14 cellular contexts compared by ENCODE assay signal in the genomic region with DNA sequence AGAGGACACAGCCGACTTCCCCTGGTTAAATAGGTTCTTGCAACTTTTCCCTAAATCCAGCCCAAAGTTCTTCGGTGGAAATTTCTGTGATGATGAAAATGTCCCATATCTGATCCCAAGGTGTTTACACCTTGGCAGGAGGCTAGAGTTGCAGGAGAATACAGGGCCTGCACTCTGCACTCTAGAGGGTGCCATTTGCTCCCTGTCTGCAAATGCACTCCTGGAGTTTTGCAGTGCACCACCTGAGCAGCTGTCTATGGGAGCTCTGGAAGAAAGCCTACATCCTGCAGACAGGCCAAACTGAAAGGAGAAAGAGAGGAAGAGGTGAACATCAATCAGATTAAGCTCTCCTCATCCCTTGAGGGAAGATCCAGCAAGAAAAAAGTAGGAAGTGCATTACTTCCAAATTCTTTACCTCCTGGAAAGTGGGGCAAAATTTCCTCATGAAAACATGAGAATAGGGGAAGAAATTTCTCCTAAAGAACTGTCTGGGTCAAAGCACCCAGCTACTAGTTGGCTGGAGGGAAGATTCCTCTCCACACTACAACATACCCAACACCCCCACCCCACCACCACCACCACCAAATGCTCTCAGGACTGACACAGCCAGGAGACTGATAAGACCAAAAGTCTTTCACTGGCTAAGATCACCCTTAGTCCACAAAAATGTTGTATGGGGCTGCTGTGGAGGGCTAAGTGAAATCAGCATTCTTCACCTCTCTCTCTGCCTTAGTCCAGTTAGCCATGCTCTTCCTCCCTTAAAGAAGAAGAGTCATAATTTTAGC.
DNase-seq lines count a peak whose midpoint lies in the region; ATAC-seq and TF ChIP-seq lines count a peak whose summit lies in the region.
"Had no signal": no experiment of that assay in that cellular context is flagged by ENCODE, and none has a peak within 500 bp of the region (broad histone marks: within the 10 kb centered on the region; RNA-seq: fewer than 3 reads in every experiment).

No MANE protein-coding gene starts in this region.

- H3K4me1 Mint-ChIP-seq in progenitor cell of endocrine pancreas (ENCODE audit: low read depth) (peaks cover 3% of the 10 kb centered on the region), immature natural killer cell (no peaks in the 10 kb centered on the region)
- no peaks in the 10 kb centered on the region for H3K4me1 Mint-ChIP-seq in natural killer cell treated with Interleukin-12 subunit alpha and Interleukin-12 subunit beta and Interleukin-15 and Interleukin-18, amount 100 ng/mL, for 72 hours (ENCODE audit: low read depth in 2 of 2)
- H3K4me1 Mint-ChIP-seq: naive thymus-derived CD8-positive, alpha-beta T cell; T-helper 17 cell had no signal

- peaks cover 7% of the 10 kb centered on the region for H3K27me3 Mint-ChIP-seq in progenitor cell of endocrine pancreas
- H3K27me3 Mint-ChIP-seq in immature natural killer cell (ENCODE audit: low read depth in 3 of 3), result peaks cover 2 to 10% (median 6%) of the 10 kb centered on the region in 3 donors
- H3K27me3 Mint-ChIP-seq in natural killer cell treated with Interleukin-12 subunit alpha and Interleukin-12 subunit beta and Interleukin-15 and Interleukin-18, amount 100 ng/mL, for 72 hours, result peaks cover 11 to 28% of the 10 kb centered on the region in 2 donors

- H3K9me3 Mint-ChIP-seq in progenitor cell of endocrine pancreas (ENCODE audit: low read depth), result no peaks in the 10 kb centered on the region
- H3K9me3 Mint-ChIP-seq in immature natural killer cell, result no peaks in the 10 kb centered on the region
- no peaks in the 10 kb centered on the region for H3K9me3 Mint-ChIP-seq in natural killer cell treated with Interleukin-12 subunit alpha and Interleukin-12 subunit beta and Interleukin-15 and Interleukin-18, amount 100 ng/mL, for 72 hours
- H3K9me3 Mint-ChIP-seq: activated CD4-positive, alpha-beta T cell treated with anti-CD3 and anti-CD28 coated beads, Interleukin-2, amount 10 ng/mL, durations not matched to agents 24 days and 14 days; activated T-helper 2 cell treated with anti-CD3 and anti-CD28 coated beads, Interferon-gamma antibody, Interleukin-2, Interleukin-4, amounts not matched to agents 10 μg/mL and 5 μg/mL and 100 μg/mL, durations not matched to agents 14 hours and 24 hours and 36 hours had no signal

- DNase-seq in DMS 273 (lab: John Stamatoyannopoulos, UW; ENCODE audit: unreplicated experiment) (peak; percentile 2), DMS 273 treated with DMSO at 0.1 percent for 48 hours (lab: John Stamatoyannopoulos, UW) (no peak), RWPE1 (ENCODE audit: low spot score) (peak; percentile 11), fibroblast of villous mesenchyme (ENCODE audit: low read depth) (peak; percentile 66), progenitor cell of endocrine pancreas (ENCODE audit: low spot score, unreplicated experiment) (no peak), GM20000 (ENCODE audit: low spot score) (no peak), immature natural killer cell (no peak)
- no peak for DNase-seq in natural killer cell treated with Interleukin-12 subunit alpha and Interleukin-12 subunit beta and Interleukin-15 and Interleukin-18, amount 100 ng/mL, for 72 hours (ENCODE audit: low spot score)
- DNase-seq: activated CD4-positive, alpha-beta T cell treated with anti-CD3 and anti-CD28 coated beads, Interleukin-2, amount 10 ng/mL, durations not matched to agents 24 days and 14 days; MV-4-11; naive thymus-derived CD8-positive, alpha-beta T cell; T-helper 17 cell had no signal

- no peak overlapping the region for H3K4me3 ChIP-seq in fibroblast of villous mesenchyme (ENCODE audit: low read depth, low read length)

- CTCF ChIA-PET in RWPE1 (lab: Yijun Ruan, JAX), result interaction anchor here (0.6 to 0.7 kb wide), 2 partner anchors 103 to 104 kb away, joined by 3 read pairs; no protein-coding TSS in a partner anchor

- H3K4me3 Mint-ChIP-seq in progenitor cell of endocrine pancreas (ENCODE audit: low read depth) (no peak overlapping the region), immature natural killer cell (no peak overlapping the region)
- H3K4me3 Mint-ChIP-seq in natural killer cell treated with Interleukin-12 subunit alpha and Interleukin-12 subunit beta and Interleukin-15 and Interleukin-18, amount 100 ng/mL, for 72 hours, result no peak overlapping the region
- H3K4me3 Mint-ChIP-seq: activated CD4-positive, alpha-beta T cell treated with anti-CD3 and anti-CD28 coated beads, Interleukin-2, amount 10 ng/mL, durations not matched to agents 24 days and 14 days; naive thymus-derived CD8-positive, alpha-beta T cell; T-helper 17 cell had no signal

- no peak overlapping the region for H3K27ac ChIP-seq in RWPE1

- POLR2A ChIA-PET in RWPE1 (lab: Yijun Ruan, JAX; ENCODE audit: low non-redundant PET), result no interaction called here

- no peak for ATAC-seq in natural killer cell treated with Interleukin-12 subunit alpha and Interleukin-12 subunit beta and Interleukin-15 and Interleukin-18, amount 100 ng/mL, for 72 hours
- ATAC-seq: esophagus mucosa; naive thymus-derived CD8-positive, alpha-beta T cell; T-helper 17 cell had no signal

- no peaks in the 10 kb centered on the region for H3K36me3 Mint-ChIP-seq in progenitor cell of endocrine pancreas (ENCODE audit: insufficient read depth)
- H3K36me3 Mint-ChIP-seq in immature natural killer cell, result no peaks in the 10 kb centered on the region
- no peaks in the 10 kb centered on the region for H3K36me3 Mint-ChIP-seq in natural killer cell treated with Interleukin-12 subunit alpha and Interleukin-12 subunit beta and Interleukin-15 and Interleukin-18, amount 100 ng/mL, for 72 hours
- H3K36me3 Mint-ChIP-seq: naive thymus-derived CD8-positive, alpha-beta T cell had no signal

- TF ChIP-seq CTCF in RWPE1 (conservative IDR thresholded peaks at IDR 0.05; ENCODE audit: low read depth) (no peak), fibroblast of villous mesenchyme (IDR thresholded peaks at IDR 0.05; ENCODE audit: insufficient read depth, low read depth, low read length) (peak; percentile 23), progenitor cell of endocrine pancreas (IDR thresholded peaks at IDR 0.05; ENCODE audit: unreplicated experiment) (no peak), GM20000 (IDR thresholded peaks at IDR 0.05; ENCODE audit: extremely low read depth, missing control alignments) (no peak)

- H3K27ac Mint-ChIP-seq in progenitor cell of endocrine pancreas, result peak overlapping the region; percentile 5
- H3K27ac Mint-ChIP-seq in immature natural killer cell, result no peak overlapping the region
- no peak overlapping the region for H3K27ac Mint-ChIP-seq in natural killer cell treated with Interleukin-12 subunit alpha and Interleukin-12 subunit beta and Interleukin-15 and Interleukin-18, amount 100 ng/mL, for 72 hours
- H3K27ac Mint-ChIP-seq: activated CD4-positive, alpha-beta T cell treated with anti-CD3 and anti-CD28 coated beads, Interleukin-2, amount 10 ng/mL, durations not matched to agents 24 days and 14 days; activated T-helper 2 cell treated with anti-CD3 and anti-CD28 coated beads, Interferon-gamma antibody, Interleukin-2, Interleukin-4, amounts not matched to agents 10 μg/mL and 5 μg/mL and 100 μg/mL, durations not matched to agents 14 hours and 24 hours and 36 hours; naive thymus-derived CD8-positive, alpha-beta T cell; T-helper 17 cell had no signal

Comparison
In these comparisons a context has a peak if more than half of its experiments do, and no peak if none do; other contexts are left out.
1. DNase-seq: peak in DMS 273 (single experiment), RWPE1 (single experiment) and fibroblast of villous mesenchyme (single experiment); none in DMS 273 treated with DMSO at 0.1 percent for 48 hours (single experiment), progenitor cell of endocrine pancreas (single experiment), GM20000 (single experiment), immature natural killer cell (0 of 3) and natural killer cell treated with Interleukin-12 subunit alpha and Interleukin-12 subunit beta and Interleukin-15 and Interleukin-18, amount 100 ng/mL, for 72 hours (single experiment).